ENCODE assay signal across 1 cellular context in the genomic region with DNA sequence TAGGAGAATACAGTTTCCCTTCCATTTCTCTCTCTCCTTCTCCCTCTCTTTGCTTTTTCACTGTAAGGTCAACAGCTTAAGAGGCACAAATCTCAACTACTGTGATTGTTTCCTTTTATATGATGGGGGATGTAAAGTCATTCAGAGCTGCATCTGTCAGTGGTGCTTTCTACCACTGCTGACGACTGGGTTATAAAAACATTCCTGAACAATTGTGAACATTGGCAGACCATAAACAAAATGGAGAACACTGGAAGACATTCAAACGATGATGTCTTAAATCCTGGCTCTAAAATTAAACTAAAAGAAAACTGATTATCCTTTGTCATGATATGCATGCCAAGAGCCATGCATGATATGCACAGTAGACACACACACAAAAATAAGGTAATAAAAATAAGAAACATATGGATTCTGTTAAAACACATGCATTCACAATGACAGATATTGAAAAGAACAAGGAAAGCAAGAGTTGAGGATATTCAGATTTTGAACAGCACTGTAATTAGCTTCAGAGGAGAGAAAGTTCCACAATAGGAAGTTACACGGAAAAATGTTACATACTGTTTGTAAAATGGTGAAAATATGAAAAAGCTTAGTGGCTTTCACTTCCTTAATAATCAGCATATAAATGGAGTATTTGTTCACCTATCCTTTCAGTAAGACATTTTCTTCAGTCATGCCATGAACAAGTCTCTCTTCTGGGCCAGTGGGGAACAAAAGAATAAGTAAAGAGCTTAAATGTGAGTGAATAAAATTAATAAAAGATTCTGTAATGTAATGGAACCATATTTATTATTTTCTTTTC.
TF ChIP-seq lines count a peak whose summit lies in the region.

No MANE protein-coding gene starts in this region.

TF ChIP-seq in SK-N-SH, 30 proteins besides CTCF, POLR2A, EP300 and RAD21 (continued from another document):
- TF ChIP-seq, protein P1, sequence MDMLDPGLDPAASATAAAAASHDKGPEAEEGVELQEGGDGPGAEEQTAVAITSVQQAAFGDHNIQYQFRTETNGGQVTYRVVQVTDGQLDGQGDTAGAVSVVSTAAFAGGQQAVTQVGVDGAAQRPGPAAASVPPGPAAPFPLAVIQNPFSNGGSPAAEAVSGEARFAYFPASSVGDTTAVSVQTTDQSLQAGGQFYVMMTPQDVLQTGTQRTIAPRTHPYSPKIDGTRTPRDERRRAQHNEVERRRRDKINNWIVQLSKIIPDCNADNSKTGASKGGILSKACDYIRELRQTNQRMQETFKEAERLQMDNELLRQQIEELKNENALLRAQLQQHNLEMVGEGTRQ (IDR thresholded peaks at IDR 0.05; ENCODE audit: borderline replicate concordance, low read depth, low read length) = no peak
- no peak for TF ChIP-seq JUND (IDR thresholded peaks at IDR 0.05)
- TF ChIP-seq FOXJ3 (CRISPR knock-in tag; IDR thresholded peaks at IDR 0.05) = no peak
- TF ChIP-seq TAF1 (IDR thresholded peaks at IDR 0.05; ENCODE audit: borderline replicate concordance, low read depth, low read length) = no peak
- TF ChIP-seq SMC3 (IDR thresholded peaks at IDR 0.05; ENCODE audit: low read depth, low read length) = no peak
- no peak for TF ChIP-seq TCF12 (IDR thresholded peaks at IDR 0.05)
- TF ChIP-seq FOSL2 (IDR thresholded peaks at IDR 0.05; ENCODE audit: borderline replicate concordance, low read depth) = no peak
- TF ChIP-seq RXRA (IDR thresholded peaks at IDR 0.05; ENCODE audit: borderline replicate concordance, low read depth) = no peak
- TF ChIP-seq, protein P2, sequence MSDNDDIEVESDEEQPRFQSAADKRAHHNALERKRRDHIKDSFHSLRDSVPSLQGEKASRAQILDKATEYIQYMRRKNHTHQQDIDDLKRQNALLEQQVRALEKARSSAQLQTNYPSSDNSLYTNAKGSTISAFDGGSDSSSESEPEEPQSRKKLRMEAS (IDR thresholded peaks at IDR 0.05; ENCODE audit: low read depth) = no peak
